Comparison of ENCODE assay signal across 11 cellular contexts in genomic region chr2:181374741-181375675, GRCh38.
DNase-seq lines count a peak whose midpoint lies in the region; ATAC-seq and TF ChIP-seq lines count a peak whose summit lies in the region.
"Had no signal": no experiment of that assay in that cellular context is flagged by ENCODE, and none has a peak within 500 bp of the region (broad histone marks: within the 10 kb centered on the region; RNA-seq: fewer than 3 reads in every experiment).

No MANE protein-coding gene starts in this region.

- no peak overlapping the region for H3K4me3 Mint-ChIP-seq in GM23338
- no peak overlapping the region for H3K4me3 Mint-ChIP-seq in neural crest cell

- H3K27ac ChIP-seq in GM23338 (ENCODE audit: low read depth) = no peak overlapping the region

- ATAC-seq in GM18520 (IDR thresholded peaks at IDR 0.05; ENCODE audit: unreplicated experiment) (peak; percentile 52), GM23338 (no peak), HG03571 (IDR thresholded peaks at IDR 0.05; ENCODE audit: unreplicated experiment) (peak; percentile 56)

- no peaks in the 10 kb centered on the region for H3K27me3 ChIP-seq in GM23338 (ENCODE audit: insufficient read depth)

- H3K4me3 ChIP-seq in GM23338 = no peak overlapping the region

- H3K4me1 Mint-ChIP-seq in GM23338 (no peaks in the 10 kb centered on the region; the same call in 2 of the 3 replicates), neural crest cell (peaks cover 55% of the 10 kb centered on the region)

- no peaks in the 10 kb centered on the region; the same call in 1 of the 2 replicates for H3K4me1 ChIP-seq in GM23338 (ENCODE audit: insufficient read depth)

- H3K27me3 Mint-ChIP-seq in GM23338 (ENCODE audit: insufficient read depth, low read depth, poor library complexity) (no peaks in the 10 kb centered on the region), neural crest cell (ENCODE audit: low read depth) (no peaks in the 10 kb centered on the region)

- peak overlapping the region; percentile 45; the same call in 1 of the 2 replicates for H2AFZ ChIP-seq in GM23338

- H3K27ac Mint-ChIP-seq in GM23338 (no peak overlapping the region), neural crest cell (ENCODE audit: unreplicated experiment) (peak overlapping the region; percentile 28)

- H3K36me3 Mint-ChIP-seq in GM23338 (ENCODE audit: low read depth) (no peaks in the 10 kb centered on the region), neural crest cell (ENCODE audit: low read depth) (no peaks in the 10 kb centered on the region)

- H3K9me3 Mint-ChIP-seq in GM23338 = no peaks in the 10 kb centered on the region
- H3K9me3 Mint-ChIP-seq in neural crest cell = no peaks in the 10 kb centered on the region

- no peaks in the 10 kb centered on the region for H3K9me2 ChIP-seq in GM23338 (ENCODE audit: insufficient read depth)

- DNase-seq in GM23338 (ENCODE audit: low spot score) = no peak
- no peak for DNase-seq in neural crest cell (ENCODE audit: low read depth, low spot score)
- DNase-seq in activated CD4-positive, alpha-beta T cell treated with anti-CD3 and anti-CD28 coated beads for 1 hour = no peak
- DNase-seq in ACHN = no peak
- no peak for DNase-seq in iPS-NIHi7 (ENCODE audit: extremely low spot score)
- DNase-seq in Kasumi-1 (lab: John Stamatoyannopoulos, UW) = no peak
- DNase-seq: activated gamma-delta T cell, occipital lobe, Right ventricle myocardium superior had no signal

- H3F3A ChIP-seq in GM23338 (replicated peaks; ENCODE audit: low read depth) = no peaks in the 10 kb centered on the region

- no peak overlapping the region for H3K4me2 ChIP-seq in GM23338

- H4K20me1 ChIP-seq in GM23338 (replicated peaks; ENCODE audit: insufficient read depth) = no peaks in the 10 kb centered on the region

- H3K36me3 ChIP-seq in GM23338 (ENCODE audit: insufficient read depth) = no peaks in the 10 kb centered on the region

- no peaks in the 10 kb centered on the region for H3K79me2 ChIP-seq in GM23338 (replicated peaks; ENCODE audit: insufficient read depth)

- no peak for TF ChIP-seq CTCF in GM23338 (conservative IDR thresholded peaks at IDR 0.05; ENCODE audit: low read depth in 2 of 2)
- no peak for TF ChIP-seq CTCF in neural crest cell (conservative IDR thresholded peaks at IDR 0.05)

- in situ Hi-C loops in ACHN (cut with HindIII; ENCODE audit: low pct_ligation_motif_present, low pct_unique_long_range_greater_than_20kb, low sequenced_read_pairs) = no loop called here

TF ChIP-seq in GM23338, 12 proteins besides CTCF, POLR2A, EP300 and RAD21 (continues in another document):
- TF ChIP-seq POLR2AphosphoS5 (IDR thresholded peaks at IDR 0.05; ENCODE audit: low read depth) = no peak
- TF ChIP-seq STAT1 (IDR thresholded peaks at IDR 0.05; ENCODE audit: unreplicated experiment) = no peak
- no peak for TF ChIP-seq ZNF462 (CRISPR knock-in tag; IDR thresholded peaks at IDR 0.05)
- no peak for TF ChIP-seq EZH2phosphoT487 (IDR thresholded peaks at IDR 0.05; ENCODE audit: unreplicated experiment)
- no peak for TF ChIP-seq CREB1 (CRISPR knock-in tag; IDR thresholded peaks at IDR 0.05; ENCODE audit: low read depth)
- TF ChIP-seq ETS1 (IDR thresholded peaks at IDR 0.05) = no peak
- TF ChIP-seq EZH2 (IDR thresholded peaks at IDR 0.05; ENCODE audit: low read depth, unreplicated experiment) = no peak
- no peak for TF ChIP-seq ZNF114 (CRISPR knock-in tag; IDR thresholded peaks at IDR 0.05)
- TF ChIP-seq JUNB (IDR thresholded peaks at IDR 0.05; ENCODE audit: unreplicated experiment) = no peak
- no peak for TF ChIP-seq NANOG (IDR thresholded peaks at IDR 0.05; ENCODE audit: borderline replicate concordance)
- TF ChIP-seq ZNF331 (CRISPR knock-in tag; IDR thresholded peaks at IDR 0.05; ENCODE audit: low read depth) = no peak
